In genomic region chr6:106581468-106581867, GRCh38 we compare ENCODE assay signal across 27 cellular contexts.
"Had no signal": no experiment of that assay in that cellular context is flagged by ENCODE, and none has a peak within 500 bp of the region (broad histone marks: within the 10 kb centered on the region; RNA-seq: fewer than 3 reads in every experiment).

No MANE protein-coding gene starts in this region.

- DNase-seq: activated B cell treated with CpG ODN at 0.5 μM for 24 hours; activated CD4-positive, alpha-beta T cell treated with anti-CD3 and anti-CD28 coated beads, Interleukin-2, amount 50 U/mL, for 1 hour; activated CD8-positive, alpha-beta T cell treated with anti-CD3 and anti-CD28 coated beads for 36 hours; activated gamma-delta T cell treated with Interleukin-2 at 50 U/mL for 16 hours; activated naive CD4-positive, alpha-beta T cell treated with anti-CD3 and anti-CD28 coated beads, Interleukin-2, amount 50 U/mL, for 16 hours; activated T-cell treated with anti-CD3 and anti-CD28 coated beads, Interleukin-2, amount 50 U/mL, for 4 hours; anterior cingulate cortex; colonic mucosa; effector memory CD4-positive, alpha-beta T cell; erythroblast; head of caudate nucleus; hippocampal formation; left cardiac atrium; midbrain; natural killer cell; occipital lobe; stimulated activated CD4-positive, alpha-beta T cell treated with anti-CD3 and anti-CD28 coated beads, Interleukin-4, amount 100 ng/mL, for 1 hour; stomach; T-helper 2 cell; tibial artery; upper lobe of right lung had no signal

- H3K4me1 ChIP-seq: colonic mucosa, right atrium auricular region, stomach, tibial artery, upper lobe of right lung had no signal

- H3K4me3 ChIP-seq: colonic mucosa, neural progenitor cell, right atrium auricular region, stomach, tibial artery, upper lobe of right lung had no signal

- H3K79me2 ChIP-seq: parathyroid adenoma had no signal

- ATAC-seq: activated CD8-positive, alpha-beta T cell treated with anti-CD3 and anti-CD28 coated beads for 36 hours; activated T-cell treated with anti-CD3 and anti-CD28 coated beads, Interleukin-2, amount 50 U/mL, for 4 hours; activated T-helper 17 cell treated with anti-CD3 and anti-CD28 coated beads, Interleukin-2, amount 50 U/mL, for 72 hours; left cardiac atrium; natural killer cell; upper lobe of right lung had no signal

- H3K27me3 ChIP-seq: colonic mucosa, neural progenitor cell, right atrium auricular region, stomach, tibial artery, upper lobe of right lung had no signal

- H2AFZ ChIP-seq: neural progenitor cell, parathyroid adenoma had no signal

- FAIRE-seq: bronchial epithelial cell, keratinocyte had no signal

- H3K9me3 ChIP-seq: colonic mucosa, right atrium auricular region, stomach, tibial artery, upper lobe of right lung had no signal

- H3K4me2 ChIP-seq: neural progenitor cell had no signal

- H3K9ac ChIP-seq: neural progenitor cell, parathyroid adenoma had no signal

- H3K36me3 ChIP-seq: colonic mucosa, neural progenitor cell had no signal

- H3K27ac ChIP-seq: colonic mucosa, neural progenitor cell, parathyroid adenoma, right atrium auricular region, stomach, tibial artery, upper lobe of right lung had no signal
